14 cellular contexts compared by ENCODE assay signal in genomic region chr3:28836199-28836598, GRCh38.
"Had no signal": no experiment of that assay in that cellular context is flagged by ENCODE, and none has a peak within 500 bp of the region (broad histone marks: within the 10 kb centered on the region; RNA-seq: fewer than 3 reads in every experiment).

No MANE protein-coding gene starts in this region.

- ATAC-seq: left colon; natural killer cell treated with Interleukin-12 subunit alpha and Interleukin-12 subunit beta and Interleukin-15 and Interleukin-18, amount 100 ng/mL, for 72 hours; sciatic nerve; T-cell had no signal

- H3K4me1 ChIP-seq: body of pancreas, psoas muscle had no signal

- H3K9me3 ChIP-seq: body of pancreas had no signal

- H3K27me3 ChIP-seq: body of pancreas had no signal

- DNase-seq: activated B cell treated with CpG ODN at 0.5 μM for 24 hours; activated CD4-positive, alpha-beta T cell treated with anti-CD3 and anti-CD28 coated beads, Interleukin-2, amount 10 ng/mL, durations not matched to agents 24 days and 14 days; activated naive CD4-positive, alpha-beta T cell treated with anti-CD3 and anti-CD28 coated beads for 36 hours; glutamatergic neuron; immature natural killer cell; left colon; occipital lobe; stimulated activated CD4-positive, alpha-beta T cell treated with anti-CD3 and anti-CD28 coated beads, Interleukin-12 subunit alpha, Interleukin-12 subunit beta, amount 100 ng/mL, for 4 hours; stimulated activated naive CD4-positive, alpha-beta T cell treated with Interleukin-2 at 50 U/mL for 16 hours; T-cell had no signal

- H3K4me3 ChIP-seq: body of pancreas, psoas muscle had no signal

- H3K27ac ChIP-seq: body of pancreas, psoas muscle had no signal
